Comparison of ENCODE assay signal across 15 cellular contexts in genomic region chr12:115155665-115156645, GRCh38.
DNase-seq lines count a peak whose midpoint lies in the region; ATAC-seq and TF ChIP-seq lines count a peak whose summit lies in the region.
"Had no signal": no experiment of that assay in that cellular context is flagged by ENCODE, and none has a peak within 500 bp of the region (broad histone marks: within the 10 kb centered on the region; RNA-seq: fewer than 3 reads in every experiment).

No MANE protein-coding gene starts in this region.

- CTCF ChIA-PET in SK-N-SH (lab: Yijun Ruan, JAX), result interaction anchor here (1.0 to 1.1 kb wide), 2 partner anchors 19 to 483 kb away, joined by 4 read pairs; no protein-coding TSS in a partner anchor
- CTCF ChIA-PET in activated CD4-positive, alpha-beta T cell treated with anti-CD3 and anti-CD28 coated beads for 36 hours (lab: Charles Lee), result no interaction called here

- POLR2A ChIA-PET in SK-N-SH (lab: Yijun Ruan, JAX), result no interaction called here
- POLR2A ChIA-PET in activated CD4-positive, alpha-beta T cell treated with anti-CD3 and anti-CD28 coated beads for 36 hours (lab: Charles Lee), result no interaction called here

- TF ChIP-seq EP300 in SK-N-SH (IDR thresholded peaks at IDR 0.05; ENCODE audit: borderline replicate concordance in 1 of 2, low read depth in 1 of 2, low read length in 1 of 2), result peak; percentile 17 to 88; a peak in 2 of 4 replicates

- H3K9me3 Mint-ChIP-seq in GM23338, result no peaks in the 10 kb centered on the region
- peaks cover 1% of the 10 kb centered on the region for H3K9me3 Mint-ChIP-seq in activated CD4-positive, alpha-beta T cell treated with anti-CD3 and anti-CD28 coated beads for 36 hours (ENCODE audit: low read depth)

- ATAC-seq in GM23338 (no peak; the same call in 2 of the 3 replicates), HG03457 (IDR thresholded peaks at IDR 0.05; ENCODE audit: unreplicated experiment) (no peak)
- ATAC-seq in activated CD4-positive, alpha-beta T cell treated with anti-CD3 and anti-CD28 coated beads for 36 hours, result no peak
- ATAC-seq: activated T-helper 17 cell treated with anti-CD3 and anti-CD28 coated beads, Interleukin-2, amount 50 U/mL, for 72 hours; gastrocnemius medialis; left ventricle myocardium superior; stimulated activated memory B cell treated with anti-CD40 and anti-IgM and Interleukin-4, amounts not matched to agents 10 μg/mL and 1 μg/mL and 100 μg/mL, for 72 hours had no signal

- H3K27me3 ChIP-seq in GM23338 (ENCODE audit: insufficient read depth), result no peaks in the 10 kb centered on the region
- H3K27me3 ChIP-seq in SK-N-SH (ENCODE audit: insufficient read depth), result no peaks in the 10 kb centered on the region
- H3K27me3 ChIP-seq: gastrocnemius medialis had no signal

- no peaks in the 10 kb centered on the region for H3K36me3 Mint-ChIP-seq in GM23338 (ENCODE audit: low read depth)
- H3K36me3 Mint-ChIP-seq in activated CD4-positive, alpha-beta T cell treated with anti-CD3 and anti-CD28 coated beads for 36 hours (ENCODE audit: low read depth), result no peaks in the 10 kb centered on the region
- H3K36me3 Mint-ChIP-seq: stimulated activated memory B cell treated with anti-CD40 and anti-IgM and Interleukin-4, amounts not matched to agents 10 μg/mL and 1 μg/mL and 100 μg/mL, for 72 hours had no signal

- H3K4me1 ChIP-seq in GM23338 (ENCODE audit: insufficient read depth), result 0 out of 2 replicates have a peak, but pooled peaks cover 3% of the 10 kb centered on the region
- H3K4me1 ChIP-seq in SK-N-SH (ENCODE audit: control insufficient read depth in 1 of 2, insufficient read depth in 2 of 2, low read depth in 1 of 2, low read length in 1 of 2), result no peaks in the 10 kb centered on the region; a peak in 1 of 4 replicates
- H3K4me1 ChIP-seq: gastrocnemius medialis had no signal

- intact Hi-C loops in activated CD4-positive, alpha-beta T cell treated with anti-CD3 and anti-CD28 coated beads for 36 hours (cut with DNase I, micrococcal nuclease), result no loop called here

- H4K20me1 ChIP-seq in GM23338 (replicated peaks; ENCODE audit: insufficient read depth) (no peaks in the 10 kb centered on the region), SK-N-SH (ENCODE audit: insufficient read depth) (no peaks in the 10 kb centered on the region)

- H3K36me3 ChIP-seq in GM23338 (ENCODE audit: insufficient read depth), result no peaks in the 10 kb centered on the region
- H3K36me3 ChIP-seq in SK-N-SH (replicated peaks in 1 of 2; ENCODE audit: control insufficient read depth in 1 of 2, insufficient read depth in 2 of 2, low read length in 1 of 2), result no peaks in the 10 kb centered on the region
- H3K36me3 ChIP-seq: gastrocnemius medialis had no signal

- TF ChIP-seq RAD21 in SK-N-SH (IDR thresholded peaks at IDR 0.05; ENCODE audit: low read length), result no peak

- H3K27me3 Mint-ChIP-seq in GM23338 (ENCODE audit: insufficient read depth, low read depth, poor library complexity), result no peaks in the 10 kb centered on the region
- no peaks in the 10 kb centered on the region for H3K27me3 Mint-ChIP-seq in activated CD4-positive, alpha-beta T cell treated with anti-CD3 and anti-CD28 coated beads for 36 hours
- H3K27me3 Mint-ChIP-seq: activated T-helper 17 cell treated with anti-CD3 and anti-CD28 coated beads, Interleukin-2, amount 50 U/mL, for 72 hours; stimulated activated memory B cell treated with anti-CD40 and anti-IgM and Interleukin-4, amounts not matched to agents 10 μg/mL and 1 μg/mL and 100 μg/mL, for 72 hours had no signal

- H3K79me2 ChIP-seq in GM23338 (replicated peaks; ENCODE audit: insufficient read depth) (no peaks in the 10 kb centered on the region), SK-N-SH (ENCODE audit: insufficient read depth) (no peaks in the 10 kb centered on the region)

- WGBS in SK-N-SH (ENCODE audit: low lambda C conversion rate), result 10% methylated on average over 7 of the region's 7 CpGs

- no peak overlapping the region for H3K27ac Mint-ChIP-seq in GM23338
- no peak overlapping the region for H3K27ac Mint-ChIP-seq in activated CD4-positive, alpha-beta T cell treated with anti-CD3 and anti-CD28 coated beads for 36 hours
- H3K27ac Mint-ChIP-seq: activated T-helper 17 cell treated with anti-CD3 and anti-CD28 coated beads, Interleukin-2, amount 50 U/mL, for 72 hours; stimulated activated memory B cell treated with anti-CD40 and anti-IgM and Interleukin-4, amounts not matched to agents 10 μg/mL and 1 μg/mL and 100 μg/mL, for 72 hours had no signal

- H3K9me2 ChIP-seq in GM23338 (ENCODE audit: insufficient read depth), result peaks cover 12% of the 10 kb centered on the region; the same call in 1 of the 2 replicates
- no peaks in the 10 kb centered on the region for H3K9me2 ChIP-seq in SK-N-SH

- no peak overlapping the region for H3K4me3 ChIP-seq in GM23338
- H3K4me3 ChIP-seq in SK-N-SH (ENCODE audit: low read depth in 2 of 2, low read length in 1 of 2), result no peak overlapping the region
- no peak overlapping the region for H3K4me3 ChIP-seq in fibroblast of pulmonary artery (replicated peaks; ENCODE audit: low read depth, low read length)
- H3K4me3 ChIP-seq: gastrocnemius medialis had no signal

- H3K4me1 Mint-ChIP-seq in GM23338, result peaks cover 3% of the 10 kb centered on the region; the same call in 1 of the 3 replicates
- H3K4me1 Mint-ChIP-seq in activated CD4-positive, alpha-beta T cell treated with anti-CD3 and anti-CD28 coated beads for 36 hours, result no peaks in the 10 kb centered on the region
- H3K4me1 Mint-ChIP-seq: activated T-helper 17 cell treated with anti-CD3 and anti-CD28 coated beads, Interleukin-2, amount 50 U/mL, for 72 hours; stimulated activated memory B cell treated with anti-CD40 and anti-IgM and Interleukin-4, amounts not matched to agents 10 μg/mL and 1 μg/mL and 100 μg/mL, for 72 hours had no signal

- H3K9ac ChIP-seq in SK-N-SH, result peak overlapping the region; percentile 47; the same call in 1 of the 2 replicates

- DNase-seq in GM23338 (ENCODE audit: low spot score) (peak; percentile 45), SK-N-SH (no peak), fibroblast of pulmonary artery (ENCODE audit: low read depth) (peak; percentile 87), stromal cell of bone marrow (ENCODE audit: low read depth) (peak; percentile 86), medulla oblongata (ENCODE audit: extremely low spot score) (no peak)
- no peak for DNase-seq in activated CD4-positive, alpha-beta T cell treated with anti-CD3 and anti-CD28 coated beads for 36 hours
- DNase-seq: activated CD4-positive, alpha-beta T cell treated with anti-CD3 and anti-CD28 coated beads for 1 hour; caudate nucleus; gastrocnemius medialis; left ventricle myocardium superior; NCI-H1105 treated with DMSO at 0.1 percent for 48 hours; nucleus accumbens had no signal

- no peak overlapping the region for H3K27ac ChIP-seq in GM23338 (ENCODE audit: low read depth)
- H3K27ac ChIP-seq in SK-N-SH (ENCODE audit: low read depth in 2 of 2, low read length in 1 of 2), result peak overlapping the region in 1 of 2 experiments; percentile 87; a peak in 2 of 4 replicates
- H3K27ac ChIP-seq: gastrocnemius medialis had no signal

- H2AFZ ChIP-seq in GM23338 (no peak overlapping the region), SK-N-SH (ENCODE audit: low read depth) (no peak overlapping the region)

- H3F3A ChIP-seq in GM23338 (replicated peaks; ENCODE audit: low read depth), result no peaks in the 10 kb centered on the region
- peaks cover 16% of the 10 kb centered on the region for H3F3A ChIP-seq in SK-N-SH (replicated peaks; ENCODE audit: insufficient read depth)

- TF ChIP-seq CTCF in GM23338 (conservative IDR thresholded peaks at IDR 0.05; ENCODE audit: low read depth in 2 of 2), result no peak
- no peak for TF ChIP-seq CTCF in SK-N-SH (IDR thresholded peaks at IDR 0.05)
- no peak for TF ChIP-seq CTCF in fibroblast of pulmonary artery (IDR thresholded peaks at IDR 0.05; ENCODE audit: low read length, missing control alignments)

- H3K4me2 ChIP-seq in GM23338 (no peak overlapping the region), SK-N-SH (peak overlapping the region; percentile 42; the same call in 1 of the 2 replicates)

- H3K4me3 Mint-ChIP-seq in GM23338, result no peak overlapping the region
- H3K4me3 Mint-ChIP-seq in activated CD4-positive, alpha-beta T cell treated with anti-CD3 and anti-CD28 coated beads for 36 hours, result no peak overlapping the region
- H3K4me3 Mint-ChIP-seq: activated T-helper 17 cell treated with anti-CD3 and anti-CD28 coated beads, Interleukin-2, amount 50 U/mL, for 72 hours; stimulated activated memory B cell treated with anti-CD40 and anti-IgM and Interleukin-4, amounts not matched to agents 10 μg/mL and 1 μg/mL and 100 μg/mL, for 72 hours had no signal

- no peaks in the 10 kb centered on the region for H3K9me3 ChIP-seq in SK-N-SH
- H3K9me3 ChIP-seq: gastrocnemius medialis had no signal

TF ChIP-seq in SK-N-SH, 30 proteins besides CTCF, POLR2A, EP300 and RAD21 (continues in another document):
- no peak; the same call in 1 of the 2 replicates for TF ChIP-seq TAF1 (IDR thresholded peaks at IDR 0.05; ENCODE audit: borderline replicate concordance, low read depth, low read length)
- TF ChIP-seq SMC3 (IDR thresholded peaks at IDR 0.05; ENCODE audit: low read depth, low read length), result no peak
- peak; percentile 53; the same call in 1 of the 2 replicates for TF ChIP-seq RXRA (IDR thresholded peaks at IDR 0.05; ENCODE audit: borderline replicate concordance, low read depth)
- peak; percentile 92 for TF ChIP-seq PBX3 (IDR thresholded peaks at IDR 0.05)
- TF ChIP-seq MXI1 (IDR thresholded peaks at IDR 0.05; ENCODE audit: low read depth, low read length), result no peak
- TF ChIP-seq TCF12 (IDR thresholded peaks at IDR 0.05), result peak; percentile 87
- TF ChIP-seq RFX5 (IDR thresholded peaks at IDR 0.05; ENCODE audit: low read length), result no peak
- TF ChIP-seq RCOR1 (IDR thresholded peaks at IDR 0.05; ENCODE audit: low read length), result no peak
- TF ChIP-seq FOXM1 (IDR thresholded peaks at IDR 0.05; ENCODE audit: low read depth), result peak; percentile 21
- peak; percentile 4; the same call in 1 of the 2 replicates for TF ChIP-seq USF1 (IDR thresholded peaks at IDR 0.05; ENCODE audit: borderline replicate concordance, low read depth)
- TF ChIP-seq FOXJ3 (CRISPR knock-in tag; IDR thresholded peaks at IDR 0.05), result no peak

Comparison
In these comparisons a context has a peak if more than half of its experiments do, and no peak if none do; other contexts are left out.
1. DNase-seq: peak in GM23338 (single experiment), fibroblast of pulmonary artery (single experiment) and stromal cell of bone marrow (single experiment); none in SK-N-SH (single experiment), activated CD4-positive, alpha-beta T cell treated with anti-CD3 and anti-CD28 coated beads for 36 hours (single experiment) and medulla oblongata (single experiment).